Comparison of ENCODE assay signal across 11 cellular contexts in the genomic region with DNA sequence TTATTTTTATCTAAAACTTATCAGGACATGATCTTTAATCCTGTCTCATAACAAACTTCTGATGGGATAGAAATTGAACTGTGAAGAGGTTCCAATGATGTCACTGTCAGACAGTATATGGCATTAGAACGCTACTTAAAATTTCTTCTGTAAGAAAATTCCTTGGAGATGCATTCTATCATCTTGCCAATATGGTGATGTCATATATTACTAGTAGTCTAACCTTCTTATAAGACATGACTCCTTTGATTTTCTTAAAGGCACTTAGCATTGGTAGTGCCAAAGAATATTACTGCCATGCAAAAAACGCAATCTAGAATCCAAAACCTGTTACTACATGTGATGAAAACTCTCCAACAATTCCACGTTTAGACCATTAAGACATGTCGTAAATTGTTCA.
"Had no signal": no experiment of that assay in that cellular context is flagged by ENCODE, and none has a peak within 500 bp of the region (broad histone marks: within the 10 kb centered on the region; RNA-seq: fewer than 3 reads in every experiment).

No MANE protein-coding gene starts in this region.

- ATAC-seq: GM23338, K562 had no signal

- DNase-seq: H9, HCEC 1CT, HFFc6, IMR-90, Kasumi-1, KG1 had no signal

- H2AFZ ChIP-seq: GM23338 had no signal

- FAIRE-seq: H1, H54, K562 had no signal

- H3K4me3 ChIP-seq: GM23338, K562 had no signal

- H3K4me2 ChIP-seq: GM23338 had no signal

- H3K27ac ChIP-seq: HL-60 had no signal
